Comparison of ENCODE assay signal across 1 cellular context in genomic region chr17:7023576-7024401, GRCh38.
TF ChIP-seq lines count a peak whose summit lies in the region.

No MANE protein-coding gene starts in this region.

TF ChIP-seq in H1, 55 proteins besides CTCF, POLR2A, EP300 and RAD21:
- TF ChIP-seq CHD1 (IDR thresholded peaks at IDR 0.05; ENCODE audit: low read depth, low read length): no peak
- no peak for TF ChIP-seq CBX5 (IDR thresholded peaks at IDR 0.05; ENCODE audit: low read depth, low read length)
- no peak for TF ChIP-seq ZNF274 (IDR thresholded peaks at IDR 0.05; ENCODE audit: borderline replicate concordance, extremely low read depth, low read length)
- TF ChIP-seq ASH2L (IDR thresholded peaks at IDR 0.05; ENCODE audit: low read length): no peak
- no peak for TF ChIP-seq CHD2 (IDR thresholded peaks at IDR 0.05; ENCODE audit: low read length)
- TF ChIP-seq SRF (IDR thresholded peaks at IDR 0.05; ENCODE audit: low read depth, low read length): no peak
- TF ChIP-seq NANOG (IDR thresholded peaks at IDR 0.05; ENCODE audit: insufficient read depth, low read depth, low read length, poor library complexity, severe bottlenecking): no peak
- TF ChIP-seq RBBP5 (IDR thresholded peaks at IDR 0.05; ENCODE audit: borderline replicate concordance, low read depth, low read length): 0 out of 2 replicates have a peak, but pooled peaks have one; percentile 60
- no peak for TF ChIP-seq HDAC6 (IDR thresholded peaks at IDR 0.05; ENCODE audit: low read depth, low read length)
- TF ChIP-seq YY1 (IDR thresholded peaks at IDR 0.05; ENCODE audit: low read depth, low read length): no peak
- TF ChIP-seq TAF7 (optimal IDR thresholded peaks at IDR 0.05; ENCODE audit: borderline replicate concordance, low read depth, low read length): no peak
- no peak for TF ChIP-seq KDM5A (IDR thresholded peaks at IDR 0.05; ENCODE audit: low read length)
- no peak; a peak in 1 of 4 replicates for TF ChIP-seq HDAC2 (IDR thresholded peaks at IDR 0.05; ENCODE audit: borderline replicate concordance in 1 of 2, low read depth in 2 of 2, low read length in 2 of 2)
- TF ChIP-seq BCL11A (IDR thresholded peaks at IDR 0.05; ENCODE audit: low read depth in 2 of 2, low read length in 2 of 2): no peak
- TF ChIP-seq TCF12 (IDR thresholded peaks at IDR 0.05; ENCODE audit: low read depth, low read length): no peak
- TF ChIP-seq, protein P1, sequence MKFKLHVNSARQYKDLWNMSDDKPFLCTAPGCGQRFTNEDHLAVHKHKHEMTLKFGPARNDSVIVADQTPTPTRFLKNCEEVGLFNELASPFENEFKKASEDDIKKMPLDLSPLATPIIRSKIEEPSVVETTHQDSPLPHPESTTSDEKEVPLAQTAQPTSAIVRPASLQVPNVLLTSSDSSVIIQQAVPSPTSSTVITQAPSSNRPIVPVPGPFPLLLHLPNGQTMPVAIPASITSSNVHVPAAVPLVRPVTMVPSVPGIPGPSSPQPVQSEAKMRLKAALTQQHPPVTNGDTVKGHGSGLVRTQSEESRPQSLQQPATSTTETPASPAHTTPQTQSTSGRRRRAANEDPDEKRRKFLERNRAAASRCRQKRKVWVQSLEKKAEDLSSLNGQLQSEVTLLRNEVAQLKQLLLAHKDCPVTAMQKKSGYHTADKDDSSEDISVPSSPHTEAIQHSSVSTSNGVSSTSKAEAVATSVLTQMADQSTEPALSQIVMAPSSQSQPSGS (IDR thresholded peaks at IDR 0.05; ENCODE audit: low read length): no peak
- no peak for TF ChIP-seq USF2 (IDR thresholded peaks at IDR 0.05; ENCODE audit: low read length)
- TF ChIP-seq EGR1 (IDR thresholded peaks at IDR 0.05; ENCODE audit: borderline replicate concordance, low read depth, low read length): no peak
- no peak for TF ChIP-seq JUN (IDR thresholded peaks at IDR 0.05; ENCODE audit: low read depth, low read length)
- no peak for TF ChIP-seq TBP (IDR thresholded peaks at IDR 0.05; ENCODE audit: low read depth, low read length)
- TF ChIP-seq KDM1A (IDR thresholded peaks at IDR 0.05; ENCODE audit: borderline replicate concordance, low read length): no peak
- TF ChIP-seq EZH2 (IDR thresholded peaks at IDR 0.05; ENCODE audit: low read depth, low read length, severe bottlenecking): peak; percentile 25
- TF ChIP-seq, protein P2, sequence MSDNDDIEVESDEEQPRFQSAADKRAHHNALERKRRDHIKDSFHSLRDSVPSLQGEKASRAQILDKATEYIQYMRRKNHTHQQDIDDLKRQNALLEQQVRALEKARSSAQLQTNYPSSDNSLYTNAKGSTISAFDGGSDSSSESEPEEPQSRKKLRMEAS (IDR thresholded peaks at IDR 0.05): peak; percentile 91
- TF ChIP-seq, protein P3, sequence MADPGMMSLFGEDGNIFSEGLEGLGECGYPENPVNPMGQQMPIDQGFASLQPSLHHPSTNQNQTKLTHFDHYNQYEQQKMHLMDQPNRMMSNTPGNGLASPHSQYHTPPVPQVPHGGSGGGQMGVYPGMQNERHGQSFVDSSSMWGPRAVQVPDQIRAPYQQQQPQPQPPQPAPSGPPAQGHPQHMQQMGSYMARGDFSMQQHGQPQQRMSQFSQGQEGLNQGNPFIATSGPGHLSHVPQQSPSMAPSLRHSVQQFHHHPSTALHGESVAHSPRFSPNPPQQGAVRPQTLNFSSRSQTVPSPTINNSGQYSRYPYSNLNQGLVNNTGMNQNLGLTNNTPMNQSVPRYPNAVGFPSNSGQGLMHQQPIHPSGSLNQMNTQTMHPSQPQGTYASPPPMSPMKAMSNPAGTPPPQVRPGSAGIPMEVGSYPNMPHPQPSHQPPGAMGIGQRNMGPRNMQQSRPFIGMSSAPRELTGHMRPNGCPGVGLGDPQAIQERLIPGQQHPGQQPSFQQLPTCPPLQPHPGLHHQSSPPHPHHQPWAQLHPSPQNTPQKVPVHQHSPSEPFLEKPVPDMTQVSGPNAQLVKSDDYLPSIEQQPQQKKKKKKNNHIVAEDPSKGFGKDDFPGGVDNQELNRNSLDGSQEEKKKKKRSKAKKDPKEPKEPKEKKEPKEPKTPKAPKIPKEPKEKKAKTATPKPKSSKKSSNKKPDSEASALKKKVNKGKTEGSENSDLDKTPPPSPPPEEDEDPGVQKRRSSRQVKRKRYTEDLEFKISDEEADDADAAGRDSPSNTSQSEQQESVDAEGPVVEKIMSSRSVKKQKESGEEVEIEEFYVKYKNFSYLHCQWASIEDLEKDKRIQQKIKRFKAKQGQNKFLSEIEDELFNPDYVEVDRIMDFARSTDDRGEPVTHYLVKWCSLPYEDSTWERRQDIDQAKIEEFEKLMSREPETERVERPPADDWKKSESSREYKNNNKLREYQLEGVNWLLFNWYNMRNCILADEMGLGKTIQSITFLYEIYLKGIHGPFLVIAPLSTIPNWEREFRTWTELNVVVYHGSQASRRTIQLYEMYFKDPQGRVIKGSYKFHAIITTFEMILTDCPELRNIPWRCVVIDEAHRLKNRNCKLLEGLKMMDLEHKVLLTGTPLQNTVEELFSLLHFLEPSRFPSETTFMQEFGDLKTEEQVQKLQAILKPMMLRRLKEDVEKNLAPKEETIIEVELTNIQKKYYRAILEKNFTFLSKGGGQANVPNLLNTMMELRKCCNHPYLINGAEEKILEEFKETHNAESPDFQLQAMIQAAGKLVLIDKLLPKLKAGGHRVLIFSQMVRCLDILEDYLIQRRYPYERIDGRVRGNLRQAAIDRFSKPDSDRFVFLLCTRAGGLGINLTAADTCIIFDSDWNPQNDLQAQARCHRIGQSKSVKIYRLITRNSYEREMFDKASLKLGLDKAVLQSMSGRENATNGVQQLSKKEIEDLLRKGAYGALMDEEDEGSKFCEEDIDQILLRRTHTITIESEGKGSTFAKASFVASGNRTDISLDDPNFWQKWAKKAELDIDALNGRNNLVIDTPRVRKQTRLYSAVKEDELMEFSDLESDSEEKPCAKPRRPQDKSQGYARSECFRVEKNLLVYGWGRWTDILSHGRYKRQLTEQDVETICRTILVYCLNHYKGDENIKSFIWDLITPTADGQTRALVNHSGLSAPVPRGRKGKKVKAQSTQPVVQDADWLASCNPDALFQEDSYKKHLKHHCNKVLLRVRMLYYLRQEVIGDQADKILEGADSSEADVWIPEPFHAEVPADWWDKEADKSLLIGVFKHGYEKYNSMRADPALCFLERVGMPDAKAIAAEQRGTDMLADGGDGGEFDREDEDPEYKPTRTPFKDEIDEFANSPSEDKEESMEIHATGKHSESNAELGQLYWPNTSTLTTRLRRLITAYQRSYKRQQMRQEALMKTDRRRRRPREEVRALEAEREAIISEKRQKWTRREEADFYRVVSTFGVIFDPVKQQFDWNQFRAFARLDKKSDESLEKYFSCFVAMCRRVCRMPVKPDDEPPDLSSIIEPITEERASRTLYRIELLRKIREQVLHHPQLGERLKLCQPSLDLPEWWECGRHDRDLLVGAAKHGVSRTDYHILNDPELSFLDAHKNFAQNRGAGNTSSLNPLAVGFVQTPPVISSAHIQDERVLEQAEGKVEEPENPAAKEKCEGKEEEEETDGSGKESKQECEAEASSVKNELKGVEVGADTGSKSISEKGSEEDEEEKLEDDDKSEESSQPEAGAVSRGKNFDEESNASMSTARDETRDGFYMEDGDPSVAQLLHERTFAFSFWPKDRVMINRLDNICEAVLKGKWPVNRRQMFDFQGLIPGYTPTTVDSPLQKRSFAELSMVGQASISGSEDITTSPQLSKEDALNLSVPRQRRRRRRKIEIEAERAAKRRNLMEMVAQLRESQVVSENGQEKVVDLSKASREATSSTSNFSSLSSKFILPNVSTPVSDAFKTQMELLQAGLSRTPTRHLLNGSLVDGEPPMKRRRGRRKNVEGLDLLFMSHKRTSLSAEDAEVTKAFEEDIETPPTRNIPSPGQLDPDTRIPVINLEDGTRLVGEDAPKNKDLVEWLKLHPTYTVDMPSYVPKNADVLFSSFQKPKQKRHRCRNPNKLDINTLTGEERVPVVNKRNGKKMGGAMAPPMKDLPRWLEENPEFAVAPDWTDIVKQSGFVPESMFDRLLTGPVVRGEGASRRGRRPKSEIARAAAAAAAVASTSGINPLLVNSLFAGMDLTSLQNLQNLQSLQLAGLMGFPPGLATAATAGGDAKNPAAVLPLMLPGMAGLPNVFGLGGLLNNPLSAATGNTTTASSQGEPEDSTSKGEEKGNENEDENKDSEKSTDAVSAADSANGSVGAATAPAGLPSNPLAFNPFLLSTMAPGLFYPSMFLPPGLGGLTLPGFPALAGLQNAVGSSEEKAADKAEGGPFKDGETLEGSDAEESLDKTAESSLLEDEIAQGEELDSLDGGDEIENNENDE (IDR thresholded peaks at IDR 0.05; ENCODE audit: insufficient replicate concordance, low read length): no peak
- no peak for TF ChIP-seq TAF1 (IDR thresholded peaks at IDR 0.05; ENCODE audit: low read depth, low read length)
- TF ChIP-seq CREB1 (IDR thresholded peaks at IDR 0.05): peak; percentile 83
- no peak for TF ChIP-seq TEAD4 (IDR thresholded peaks at IDR 0.05; ENCODE audit: low read depth, low read length)
- no peak for TF ChIP-seq FOSL1 (IDR thresholded peaks at IDR 0.05; ENCODE audit: insufficient read depth, low read depth, low read length)
- no peak for TF ChIP-seq GTF2F1 (IDR thresholded peaks at IDR 0.05; ENCODE audit: borderline replicate concordance, low read depth, low read length)
- no peak for TF ChIP-seq POU5F1 (IDR thresholded peaks at IDR 0.05; ENCODE audit: low read depth, low read length)
- no peak for TF ChIP-seq CTBP2 (IDR thresholded peaks at IDR 0.05; ENCODE audit: borderline replicate concordance, insufficient read depth, insufficient read length, low read length)
- TF ChIP-seq MAFK (IDR thresholded peaks at IDR 0.05; ENCODE audit: low read depth, low read length): no peak
- TF ChIP-seq, protein P4, sequence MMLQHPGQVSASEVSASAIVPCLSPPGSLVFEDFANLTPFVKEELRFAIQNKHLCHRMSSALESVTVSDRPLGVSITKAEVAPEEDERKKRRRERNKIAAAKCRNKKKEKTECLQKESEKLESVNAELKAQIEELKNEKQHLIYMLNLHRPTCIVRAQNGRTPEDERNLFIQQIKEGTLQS (IDR thresholded peaks at IDR 0.05; ENCODE audit: insufficient read depth, low read depth, low read length): 0 out of 2 replicates have a peak, but pooled peaks have one; percentile 27
- no peak for TF ChIP-seq SUZ12 (IDR thresholded peaks at IDR 0.05; ENCODE audit: low read length)
- peak; percentile 81 for TF ChIP-seq E2F6 (IDR thresholded peaks at IDR 0.05)
- peak; percentile 35; the same call in 1 of the 2 replicates for TF ChIP-seq JUND (IDR thresholded peaks at IDR 0.05; ENCODE audit: low read length)
- no peak for TF ChIP-seq SP4 (IDR thresholded peaks at IDR 0.05; ENCODE audit: low read length)
- no peak for TF ChIP-seq CBX8 (IDR thresholded peaks at IDR 0.05; ENCODE audit: borderline replicate concordance, low read depth, low read length)
- TF ChIP-seq BACH1 (IDR thresholded peaks at IDR 0.05; ENCODE audit: low read length): no peak
- TF ChIP-seq SP1 (IDR thresholded peaks at IDR 0.05; ENCODE audit: low read depth, low read length): no peak
- no peak for TF ChIP-seq SIX5 (IDR thresholded peaks at IDR 0.05; ENCODE audit: low read depth, low read length)
- TF ChIP-seq RNF2 (IDR thresholded peaks at IDR 0.05; ENCODE audit: borderline replicate concordance, low read depth, low read length, missing control alignments, poor library complexity, severe bottlenecking): no peak
- no peak for TF ChIP-seq GABPA (IDR thresholded peaks at IDR 0.05; ENCODE audit: borderline replicate concordance, insufficient read depth, low read length)
- no peak for TF ChIP-seq KDM4A (IDR thresholded peaks at IDR 0.05; ENCODE audit: low read depth, low read length, severe bottlenecking)
- peak; percentile 94 for TF ChIP-seq NRF1 (IDR thresholded peaks at IDR 0.05; ENCODE audit: low read depth, low read length)
- no peak for TF ChIP-seq CEBPB (IDR thresholded peaks at IDR 0.05; ENCODE audit: low read depth, low read length)
- TF ChIP-seq SIRT6 (IDR thresholded peaks at IDR 0.05; ENCODE audit: low read length): no peak
- no peak for TF ChIP-seq RFX5 (IDR thresholded peaks at IDR 0.05; ENCODE audit: borderline replicate concordance, low read depth, low read length)
- TF ChIP-seq SP2 (IDR thresholded peaks at IDR 0.05; ENCODE audit: low read length): no peak
- no peak for TF ChIP-seq RXRA (IDR thresholded peaks at IDR 0.05; ENCODE audit: insufficient read depth, low read depth, low read length)
- no peak for TF ChIP-seq PHF8 (conservative IDR thresholded peaks at IDR 0.05; ENCODE audit: low read depth, low read length)
- TF ChIP-seq SIN3A (conservative IDR thresholded peaks at IDR 0.05 in 1 of 2, IDR thresholded peaks at IDR 0.05 in 1 of 2; ENCODE audit: low read depth in 1 of 2, low read length in 2 of 2): 0 out of 4 replicates have a peak, but pooled peaks have one; percentile 34 to 39
- no peak for TF ChIP-seq POLR2AphosphoS5 (IDR thresholded peaks at IDR 0.05; ENCODE audit: low read depth, low read length)
- no peak for TF ChIP-seq SAP30 (IDR thresholded peaks at IDR 0.05; ENCODE audit: insufficient read depth, insufficient replicate concordance, low read length)
- no peak for TF ChIP-seq BRCA1 (IDR thresholded peaks at IDR 0.05; ENCODE audit: low read depth, low read length)
